Comparison of ENCODE assay signal across 26 cellular contexts in genomic region chr9:133235549-133236222, GRCh38. TPM values are rescaled to one million over a fixed set of nuclear protein-coding genes. Genes with fewer than 3 reads are reported as not detected.
DNase-seq lines count a peak whose midpoint lies in the region; ATAC-seq, FAIRE-seq and TF ChIP-seq lines count a peak whose summit lies in the region.
"Had no signal": no experiment of that assay in that cellular context is flagged by ENCODE, and none has a peak within 500 bp of the region (broad histone marks: within the 10 kb centered on the region; RNA-seq: fewer than 3 reads in every experiment).

No MANE protein-coding gene starts in this region.

- no peak for ATAC-seq in activated CD4-positive, CD25-positive, alpha-beta regulatory T cell treated with anti-CD3 and anti-CD28 coated beads, Interleukin-2, amount 50 U/mL, for 24 hours
- ATAC-seq in GM19455 (IDR thresholded peaks at IDR 0.05; ENCODE audit: unreplicated experiment) = no peak
- ATAC-seq: CD8-positive, alpha-beta T cell had no signal

- H3K9me3 ChIP-seq in neuronal stem cell (replicated peaks in 1 of 2; ENCODE audit: control insufficient read depth in 2 of 2, insufficient read depth in 1 of 2, low read depth in 1 of 2, low read length in 2 of 2) = no peaks in the 10 kb centered on the region
- H3K9me3 ChIP-seq: MG63, SK-N-SH had no signal

- peak; percentile 21 for DNase-seq in activated CD8-positive, alpha-beta memory T cell treated with anti-CD3 and anti-CD28 coated beads for 24 hours
- no peak for DNase-seq in activated CD8-positive, alpha-beta memory T cell treated with anti-CD3 and anti-CD28 coated beads, Interleukin-2, amount 50 U/mL, for 4 hours
- DNase-seq in bronchial epithelial cell (ENCODE audit: low read depth) (no peak), neuronal stem cell (ENCODE audit: low spot score) (no peak), ureter (ENCODE audit: low spot score) (peak; percentile 29), SHP77 treated with DMSO at 0.1 percent for 48 hours (lab: John Stamatoyannopoulos, UW) (no peak)
- DNase-seq: ACHN; C1 segment of cervical spinal cord; CD8-positive, alpha-beta T cell; GOT3; HCEC 1CT; MG63; NCI-H1417; NCI-H1694 treated with DMSO at 0.1 percent for 48 hours; NCI-H446; NCI-H526; OCI-M1; SIG-M5 had no signal

- no peak overlapping the region for H2BK15ac ChIP-seq in neuronal stem cell (ENCODE audit: low read length)

- peaks cover 5 to 12% of the 10 kb centered on the region in 2 donors for H3K4me1 ChIP-seq in neuronal stem cell (ENCODE audit: control insufficient read depth in 2 of 2, insufficient read depth in 1 of 2, low read depth in 1 of 2, low read length in 2 of 2)

- H4K91ac ChIP-seq in neuronal stem cell (ENCODE audit: low read depth, low read length, poor library complexity) = no peak overlapping the region

- H3K4ac ChIP-seq in neuronal stem cell (ENCODE audit: low read length) = no peak overlapping the region

- no peak overlapping the region for H3K9ac ChIP-seq in neuronal stem cell (ENCODE audit: low read depth, low read length, poor library complexity)
- H3K9ac ChIP-seq: SK-N-SH had no signal

- no peak for TF ChIP-seq CTCF in bronchial epithelial cell (IDR thresholded peaks at IDR 0.05; ENCODE audit: insufficient read depth, low read length, severe bottlenecking)

- H3K18ac ChIP-seq in neuronal stem cell (ENCODE audit: low read length) = no peak overlapping the region

- H3K4me3 ChIP-seq in bronchial epithelial cell (ENCODE audit: low read depth, low read length) = no peak overlapping the region
- no peak overlapping the region for H3K4me3 ChIP-seq in neuronal stem cell (ENCODE audit: low read length in 2 of 2)
- H3K4me3 ChIP-seq: MG63 had no signal

- H3K14ac ChIP-seq in neuronal stem cell (ENCODE audit: low read length) = peak overlapping the region; percentile 0

- H2BK120ac ChIP-seq in neuronal stem cell (ENCODE audit: low read depth, low read length) = no peak overlapping the region

- peak; percentile 70 for FAIRE-seq in bronchial epithelial cell (lab: Jason Lieb, UNC)
- FAIRE-seq: GM12891 had no signal

- H2AK5ac ChIP-seq in neuronal stem cell (ENCODE audit: low read depth, low read length) = no peak overlapping the region

- H3K36me3 ChIP-seq in bronchial epithelial cell (ENCODE audit: control insufficient read depth, insufficient read depth, low read length) (no peaks in the 10 kb centered on the region), neuronal stem cell (replicated peaks in 1 of 2; ENCODE audit: control insufficient read depth in 2 of 2, insufficient read depth in 2 of 2, low read length in 2 of 2) (no peaks in the 10 kb centered on the region)
- H3K36me3 ChIP-seq: MG63 had no signal

- H3K4me2 ChIP-seq in neuronal stem cell (ENCODE audit: insufficient read depth, low read length, poor library complexity, severe bottlenecking) = no peak overlapping the region
- H3K4me2 ChIP-seq: SK-N-SH had no signal

- H3K27me3 ChIP-seq in bronchial epithelial cell (ENCODE audit: control insufficient read depth, insufficient read depth, low read length) (peaks cover 2% of the 10 kb centered on the region), neuronal stem cell (ENCODE audit: control insufficient read depth in 3 of 3, insufficient read depth in 3 of 3, low read depth in 1 of 3, low read length in 3 of 3) (peaks cover 0 to 6% (median 6%) of the 10 kb centered on the region in 3 experiments)
- H3K27me3 ChIP-seq: MG63 had no signal

- no peaks in the 10 kb centered on the region for H3K79me1 ChIP-seq in neuronal stem cell (ENCODE audit: low read depth, low read length)

- no peak overlapping the region for H4K8ac ChIP-seq in neuronal stem cell (ENCODE audit: low read depth, low read length)

- no peak overlapping the region for H2AFZ ChIP-seq in neuronal stem cell (ENCODE audit: low read length)

- no peak overlapping the region for H2BK5ac ChIP-seq in neuronal stem cell (ENCODE audit: low read length)

- no peak overlapping the region for H3K23ac ChIP-seq in neuronal stem cell (ENCODE audit: low read depth, low read length, poor library complexity)

- no CpG with 5 or more reads among the region's 11 CpGs for WGBS in neuronal stem cell (ENCODE audit: extremely low coverage in 2 of 2, insufficient read length in 2 of 2, insufficient replicate concordance in 1 of 2), 2 donors

- no peak overlapping the region for H3K27ac ChIP-seq in neuronal stem cell (replicated peaks; ENCODE audit: low read length)
- H3K27ac ChIP-seq: 22Rv1 had no signal

- H2BK12ac ChIP-seq in neuronal stem cell (ENCODE audit: low read length) = no peak overlapping the region

RNA-seq across cellular contexts. Expression of gene OBP2B, which starts 26.6 kb away (rescaled TPM):
- not detected in 2 replicates for total RNA-seq in bronchial epithelial cell
- not detected for polyA plus RNA-seq in neuronal stem cell (2013, experiment 1 of 2)
- polyA plus RNA-seq in neuronal stem cell (2013, experiment 2 of 2) = not detected
- not detected for total RNA-seq in ureter
- total RNA-seq: CD8-positive, alpha-beta T cell; G401; LHCN-M2; RPMI7951 had no signal
- polyA plus RNA-seq: SK-N-SH had no signal

RNA-seq across cellular contexts. Expression of gene ABO, which starts 39.3 kb away (rescaled TPM):
- total RNA-seq in bronchial epithelial cell = 1.8 and 1.9 TPM in 2 replicates
- polyA plus RNA-seq in neuronal stem cell (2013, experiment 1 of 2) = 0.06 TPM
- 0.03 TPM for polyA plus RNA-seq in neuronal stem cell (2013, experiment 2 of 2)
- 25.4 TPM for total RNA-seq in ureter
- total RNA-seq: CD8-positive, alpha-beta T cell; G401; LHCN-M2; RPMI7951 had no signal
- polyA plus RNA-seq: SK-N-SH had no signal

Comparison
In these comparisons a context has a peak if more than half of its experiments do, and no peak if none do; other contexts are left out.
1. DNase-seq: peak in activated CD8-positive, alpha-beta memory T cell treated with anti-CD3 and anti-CD28 coated beads for 24 hours (single experiment) and ureter (single experiment); none in activated CD8-positive, alpha-beta memory T cell treated with anti-CD3 and anti-CD28 coated beads, Interleukin-2, amount 50 U/mL, for 4 hours (single experiment), bronchial epithelial cell (single experiment), neuronal stem cell (single experiment) and SHP77 treated with DMSO at 0.1 percent for 48 hours (single experiment).